In genomic region chr18:58097907-58098166, GRCh38 we compare ENCODE assay signal across 16 cellular contexts.
"Had no signal": no experiment of that assay in that cellular context is flagged by ENCODE, and none has a peak within 500 bp of the region (broad histone marks: within the 10 kb centered on the region; RNA-seq: fewer than 3 reads in every experiment).

No MANE protein-coding gene starts in this region.

- H3K4me1 ChIP-seq: breast epithelium, esophagus squamous epithelium, tibial artery had no signal

- H3K4me3 Mint-ChIP-seq: activated CD8-positive, alpha-beta memory T cell treated with anti-CD3 and anti-CD28 coated beads, Interleukin-2, amount 10 ng/mL, durations not matched to agents 7 days and 5 days; activated T-cell treated with anti-CD3 and anti-CD28 coated beads, Interleukin-2, amount 50 U/mL, for 4 hours had no signal

- H3K27ac ChIP-seq: esophagus squamous epithelium, heart right ventricle, tibial artery had no signal

- ATAC-seq: activated CD8-positive, alpha-beta memory T cell treated with anti-CD3 and anti-CD28 coated beads, Interleukin-2, amount 10 ng/mL, durations not matched to agents 7 days and 5 days; activated naive CD4-positive, alpha-beta T cell treated with anti-CD3 and anti-CD28 coated beads, Interleukin-2, amount 50 U/mL, for 72 hours; activated T-cell treated with anti-CD3 and anti-CD28 coated beads, Interleukin-2, amount 50 U/mL, for 4 hours had no signal

- H3K27ac Mint-ChIP-seq: activated CD8-positive, alpha-beta memory T cell treated with anti-CD3 and anti-CD28 coated beads, Interleukin-2, amount 10 ng/mL, durations not matched to agents 7 days and 5 days; activated naive CD4-positive, alpha-beta T cell treated with anti-CD3 and anti-CD28 coated beads, Interleukin-2, amount 50 U/mL, for 72 hours had no signal

- H3K27me3 ChIP-seq: breast epithelium, esophagus squamous epithelium, heart right ventricle, tibial artery had no signal

- H3K9me3 Mint-ChIP-seq: activated naive CD4-positive, alpha-beta T cell treated with anti-CD3 and anti-CD28 coated beads, Interleukin-2, amount 50 U/mL, for 72 hours; activated T-cell treated with anti-CD3 and anti-CD28 coated beads, Interleukin-2, amount 50 U/mL, for 4 hours had no signal

- H3K4me1 Mint-ChIP-seq: activated CD8-positive, alpha-beta memory T cell treated with anti-CD3 and anti-CD28 coated beads, Interleukin-2, amount 10 ng/mL, durations not matched to agents 7 days and 5 days had no signal

- DNase-seq: activated CD4-positive, alpha-beta T cell treated with anti-CD3 and anti-CD28 coated beads, Interleukin-2, amount 50 U/mL, for 4 hours; activated CD4-positive, CD25-positive, alpha-beta regulatory T cell treated with anti-CD3 and anti-CD28 coated beads, Interleukin-2, amount 50 U/mL, for 72 hours; activated CD8-positive, alpha-beta memory T cell treated with anti-CD3 and anti-CD28 coated beads, Interleukin-2, amount 10 ng/mL, durations not matched to agents 7 days and 5 days; activated effector memory CD4-positive, alpha-beta T cell treated with anti-CD3 and anti-CD28 coated beads, Interleukin-2, amount 50 U/mL, for 16 hours; activated T-cell treated with anti-CD3 and anti-CD28 coated beads, Interleukin-2, amount 50 U/mL, for 4 hours; esophagus squamous epithelium; heart right ventricle; left ventricle myocardium inferior; retina; T-helper 2 cell; tibial artery had no signal

- H3K4me3 ChIP-seq: breast epithelium, esophagus squamous epithelium, heart right ventricle, left ventricle myocardium inferior, skin epidermis, tibial artery had no signal

- H3K36me3 Mint-ChIP-seq: activated CD8-positive, alpha-beta memory T cell treated with anti-CD3 and anti-CD28 coated beads, Interleukin-2, amount 10 ng/mL, durations not matched to agents 7 days and 5 days; activated naive CD4-positive, alpha-beta T cell treated with anti-CD3 and anti-CD28 coated beads, Interleukin-2, amount 50 U/mL, for 72 hours had no signal

- H3K9me3 ChIP-seq: breast epithelium, esophagus squamous epithelium, heart right ventricle, left ventricle myocardium inferior, tibial artery had no signal

- FAIRE-seq: frontal cortex, keratinocyte had no signal

- H3K36me3 ChIP-seq: breast epithelium, esophagus squamous epithelium, heart right ventricle, left ventricle myocardium inferior, tibial artery had no signal
